ENCODE assay signal across 9 cellular contexts in the genomic region with DNA sequence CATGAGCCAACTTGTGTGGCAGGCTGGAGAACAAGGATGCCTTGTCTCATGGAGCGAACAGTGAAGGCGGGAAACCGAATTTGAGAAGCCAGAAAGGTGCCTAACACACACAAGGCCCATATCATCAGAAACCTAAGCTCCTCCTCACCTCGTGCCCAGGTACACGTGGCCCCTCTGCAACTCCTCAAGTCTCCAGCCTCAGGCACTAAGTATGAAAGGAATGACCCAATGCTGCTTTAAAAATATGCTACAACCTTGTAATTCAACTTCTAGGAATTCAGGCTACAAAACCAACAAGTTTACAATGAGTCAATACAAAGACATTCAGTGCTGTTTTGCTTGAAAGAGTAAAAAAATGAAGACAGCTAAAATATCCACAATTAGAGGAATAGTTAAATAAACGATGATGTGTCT.
A peak's percentile ranks its signal among the peaks of the same experiment; 100 is the strongest.
DNase-seq lines count a peak whose midpoint lies in the region; ATAC-seq and TF ChIP-seq lines count a peak whose summit lies in the region.
"Had no signal": no experiment of that assay in that cellular context is flagged by ENCODE, and none has a peak within 500 bp of the region (broad histone marks: within the 10 kb centered on the region; RNA-seq: fewer than 3 reads in every experiment).

No MANE protein-coding gene starts in this region.

- H3K9me3 ChIP-seq in vagina, result no peaks in the 10 kb centered on the region
- no peaks in the 10 kb centered on the region for H3K9me3 ChIP-seq in CD4-positive, alpha-beta T cell (ENCODE audit: control insufficient read depth, low read length)

- TF ChIP-seq CTCF in astrocyte of the spinal cord (IDR thresholded peaks at IDR 0.05; ENCODE audit: low read depth, low read length), result no peak
- no peak for TF ChIP-seq CTCF in vagina (IDR thresholded peaks at IDR 0.05)
- no peak for TF ChIP-seq CTCF in CD4-positive, alpha-beta T cell (IDR thresholded peaks at IDR 0.05)

- CTCF ChIA-PET in CD4-positive, alpha-beta T cell (lab: Charles Lee), result no interaction called here

- TF ChIP-seq POLR2A in vagina (IDR thresholded peaks at IDR 0.05), result no peak

- H3K36me3 ChIP-seq in vagina, result no peaks in the 10 kb centered on the region

- intact Hi-C loops in vagina (cut with DNase I), result no loop called here
- intact Hi-C loops in CD4-positive, alpha-beta T cell (cut with DNase I, micrococcal nuclease), result no loop called here

- in situ Hi-C loops in astrocyte of the spinal cord (cut with HindIII; ENCODE audit: low sequenced_read_pairs), result no loop called here

- no peaks in the 10 kb centered on the region for H3K9me3 Mint-ChIP-seq in CD4-positive, alpha-beta T cell
- H3K9me3 Mint-ChIP-seq: activated B cell treated with CpG ODN at 0.5 μM for 24 hours had no signal

- H3K4me3 Mint-ChIP-seq in CD4-positive, alpha-beta T cell, result no peak overlapping the region
- H3K4me3 Mint-ChIP-seq: activated B cell treated with CpG ODN at 0.5 μM for 24 hours had no signal

- peaks cover 3% of the 10 kb centered on the region for H3K4me1 Mint-ChIP-seq in CD4-positive, alpha-beta T cell (ENCODE audit: low read depth)

- peaks cover 19% of the 10 kb centered on the region for H3K4me1 ChIP-seq in vagina

- no peak for ATAC-seq in GM19035 (IDR thresholded peaks at IDR 0.05; ENCODE audit: unreplicated experiment)
- ATAC-seq in CD4-positive, alpha-beta T cell (ENCODE audit: poor library complexity), result no peak

- H3K4me3 ChIP-seq in astrocyte of the spinal cord (ENCODE audit: low read depth, low read length) (no peak overlapping the region), vagina (no peak overlapping the region)

- H3K27ac ChIP-seq in vagina, result no peak overlapping the region
- no peak overlapping the region for H3K27ac ChIP-seq in CD4-positive, alpha-beta T cell (ENCODE audit: low read depth, low read length)

- POLR2A ChIA-PET in CD4-positive, alpha-beta T cell (lab: Charles Lee), result no interaction called here

- H3K27ac Mint-ChIP-seq in CD4-positive, alpha-beta T cell, result no peak overlapping the region
- H3K27ac Mint-ChIP-seq: activated B cell treated with CpG ODN at 0.5 μM for 24 hours had no signal

- DNase-seq in AG08395 (ENCODE audit: low spot score) (peak; percentile 64), HPDE6-E6E7 (ENCODE audit: extremely low spot score) (peak; percentile 64), astrocyte of the spinal cord (ENCODE audit: low read depth, low spot score) (peak; percentile 84), kidney tubule cell (ENCODE audit: low spot score) (peak; percentile 92), vagina (ENCODE audit: extremely low spot score in 2 of 2) (no peak), NOMO-1 treated with dmso at 0.1 percent for 144 hours (lab: John Stamatoyannopoulos, UW; ENCODE audit: unreplicated experiment) (no peak)
- no peak for DNase-seq in CD4-positive, alpha-beta T cell
- DNase-seq: activated B cell treated with CpG ODN at 0.5 μM for 24 hours had no signal

- no peaks in the 10 kb centered on the region for H3K27me3 ChIP-seq in vagina
- no peaks in the 10 kb centered on the region for H3K27me3 ChIP-seq in CD4-positive, alpha-beta T cell (ENCODE audit: control insufficient read depth, insufficient read depth, low read length)

- no peaks in the 10 kb centered on the region for H3K27me3 Mint-ChIP-seq in CD4-positive, alpha-beta T cell
- H3K27me3 Mint-ChIP-seq: activated B cell treated with CpG ODN at 0.5 μM for 24 hours had no signal

- H3K36me3 Mint-ChIP-seq in CD4-positive, alpha-beta T cell (ENCODE audit: low read depth), result peaks cover 6% of the 10 kb centered on the region

Comparison
In these comparisons a context has a peak if more than half of its experiments do, and no peak if none do; other contexts are left out.
1. DNase-seq: peak in AG08395 (single experiment), HPDE6-E6E7 (single experiment), astrocyte of the spinal cord (single experiment) and kidney tubule cell (single experiment); none in vagina (0 of 2), NOMO-1 treated with dmso at 0.1 percent for 144 hours (single experiment) and CD4-positive, alpha-beta T cell (0 of 10).